Comparison of ENCODE assay signal across 1 cellular context in the genomic region with DNA sequence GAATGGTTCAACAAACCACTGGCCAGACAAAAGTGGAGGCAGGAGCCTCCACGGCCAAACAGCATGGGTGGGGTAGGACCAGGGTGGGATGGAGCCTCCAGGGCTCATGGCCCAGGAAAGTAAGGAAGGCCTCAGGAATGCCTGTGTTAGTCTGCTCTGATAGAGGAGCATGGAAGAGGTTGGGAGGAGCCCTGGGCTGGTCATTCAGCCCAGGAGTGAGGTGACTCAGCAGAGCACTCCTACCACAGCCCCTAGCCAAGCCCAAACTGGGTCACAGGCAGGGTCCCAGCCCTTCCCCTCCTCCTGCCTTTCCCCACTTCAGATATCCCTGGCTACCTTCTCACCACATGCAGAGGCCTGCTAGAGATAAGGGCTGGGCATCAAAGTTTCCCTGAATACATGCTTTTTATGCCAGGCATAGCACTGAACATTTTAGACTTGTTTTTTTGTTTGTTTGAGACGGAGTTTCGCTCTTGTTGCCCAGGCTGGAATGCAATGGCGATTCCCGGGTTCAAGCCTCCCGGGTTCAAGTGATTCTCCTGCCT.
TF ChIP-seq lines count a peak whose summit lies in the region.

No MANE protein-coding gene starts in this region.

TF ChIP-seq in K562, 482 proteins besides CTCF, POLR2A, EP300 and RAD21 (continued from another document):
- TF ChIP-seq NFE2 (IDR thresholded peaks at IDR 0.05; ENCODE audit: low read depth) (peak; percentile 95), ETV5 (CRISPR knock-in tag; IDR thresholded peaks at IDR 0.05; ENCODE audit: low read depth) (0 out of 2 replicates have a peak, but pooled peaks have one; percentile 22), SMARCE1 (IDR thresholded peaks at IDR 0.05) (peak; percentile 72), HDAC1 (IDR thresholded peaks at IDR 0.05) (peak in 1 of 2 experiments; percentile 48; a peak in 1 of 4 replicates), MAFK (IDR thresholded peaks at IDR 0.05; ENCODE audit: low read length) (peak; percentile 84), MTA3 (IDR thresholded peaks at IDR 0.05; ENCODE audit: borderline replicate concordance) (peak; percentile 58; the same call in 1 of the 2 replicates), PYGO2 (tag; IDR thresholded peaks at IDR 0.05) (no peak), C11orf30 (IDR thresholded peaks at IDR 0.05; ENCODE audit: low read depth) (peak; percentile 92), PML (IDR thresholded peaks at IDR 0.05; ENCODE audit: low read length) (no peak), JUN (IDR thresholded peaks at IDR 0.05; ENCODE audit: borderline replicate concordance, low read depth, low read length) (peak; percentile 55; the same call in 1 of the 2 replicates), JUN (CRISPR knock-in tag; IDR thresholded peaks at IDR 0.05; ENCODE audit: borderline replicate concordance) (no peak), CBX2 (IDR thresholded peaks at IDR 0.05; ENCODE audit: insufficient read depth, low read length, poor library complexity, severe bottlenecking) (no peak), SIN3A (IDR thresholded peaks at IDR 0.05; ENCODE audit: borderline replicate concordance in 2 of 2, control insufficient read depth in 1 of 2, low read depth in 2 of 2, low read length in 2 of 2) (0 out of 4 replicates have a peak, but pooled peaks of 1 of the 2 experiments have one; percentile 9), NR3C1 (CRISPR knock-in tag; IDR thresholded peaks at IDR 0.05) (no peak), CTBP1 (IDR thresholded peaks at IDR 0.05; ENCODE audit: borderline replicate concordance) (peak; percentile 33; the same call in 1 of the 2 replicates), ZZZ3 (IDR thresholded peaks at IDR 0.05) (no peak), ZNF24 (IDR thresholded peaks at IDR 0.05) (no peak), DPF2 (IDR thresholded peaks at IDR 0.05) (peak; percentile 78), MAFF (IDR thresholded peaks at IDR 0.05; ENCODE audit: low read length) (peak; percentile 71), JUND (IDR thresholded peaks at IDR 0.05; ENCODE audit: borderline replicate concordance, low read depth, low read length) (peak; percentile 87), JUND (tag; IDR thresholded peaks at IDR 0.05; ENCODE audit: borderline replicate concordance, low read depth, low read length) (peak; percentile 70; the same call in 2 of the 3 replicates), FOSL1 (tag; conservative IDR thresholded peaks at IDR 0.05) (peak; percentile 73), ZNF263 (CRISPR knock-in tag; IDR thresholded peaks at IDR 0.05; ENCODE audit: borderline replicate concordance) (peak; percentile 92), KLF10 (CRISPR knock-in tag; IDR thresholded peaks at IDR 0.05) (no peak), ZNF316 (IDR thresholded peaks at IDR 0.05) (peak; percentile 88), TAL1 (IDR thresholded peaks at IDR 0.05) (0 out of 2 replicates have a peak, but pooled peaks have one; percentile 17), LCOR (CRISPR knock-in tag; IDR thresholded peaks at IDR 0.05) (no peak), ARID2 (IDR thresholded peaks at IDR 0.05) (0 out of 2 replicates have a peak, but pooled peaks have one; percentile 21), GATAD2A (IDR thresholded peaks at IDR 0.05) (0 out of 2 replicates have a peak, but pooled peaks have one; percentile 49), RB1 (IDR thresholded peaks at IDR 0.05; ENCODE audit: low read depth) (no peak), POLR2G (IDR thresholded peaks at IDR 0.05; ENCODE audit: low read depth, low read length) (no peak), CXXC5 (CRISPR knock-in tag; IDR thresholded peaks at IDR 0.05) (0 out of 2 replicates have a peak, but pooled peaks have one; percentile 13), ZNF354B (CRISPR knock-in tag; IDR thresholded peaks at IDR 0.05) (no peak)
- TF ChIP-seq, protein P1, sequence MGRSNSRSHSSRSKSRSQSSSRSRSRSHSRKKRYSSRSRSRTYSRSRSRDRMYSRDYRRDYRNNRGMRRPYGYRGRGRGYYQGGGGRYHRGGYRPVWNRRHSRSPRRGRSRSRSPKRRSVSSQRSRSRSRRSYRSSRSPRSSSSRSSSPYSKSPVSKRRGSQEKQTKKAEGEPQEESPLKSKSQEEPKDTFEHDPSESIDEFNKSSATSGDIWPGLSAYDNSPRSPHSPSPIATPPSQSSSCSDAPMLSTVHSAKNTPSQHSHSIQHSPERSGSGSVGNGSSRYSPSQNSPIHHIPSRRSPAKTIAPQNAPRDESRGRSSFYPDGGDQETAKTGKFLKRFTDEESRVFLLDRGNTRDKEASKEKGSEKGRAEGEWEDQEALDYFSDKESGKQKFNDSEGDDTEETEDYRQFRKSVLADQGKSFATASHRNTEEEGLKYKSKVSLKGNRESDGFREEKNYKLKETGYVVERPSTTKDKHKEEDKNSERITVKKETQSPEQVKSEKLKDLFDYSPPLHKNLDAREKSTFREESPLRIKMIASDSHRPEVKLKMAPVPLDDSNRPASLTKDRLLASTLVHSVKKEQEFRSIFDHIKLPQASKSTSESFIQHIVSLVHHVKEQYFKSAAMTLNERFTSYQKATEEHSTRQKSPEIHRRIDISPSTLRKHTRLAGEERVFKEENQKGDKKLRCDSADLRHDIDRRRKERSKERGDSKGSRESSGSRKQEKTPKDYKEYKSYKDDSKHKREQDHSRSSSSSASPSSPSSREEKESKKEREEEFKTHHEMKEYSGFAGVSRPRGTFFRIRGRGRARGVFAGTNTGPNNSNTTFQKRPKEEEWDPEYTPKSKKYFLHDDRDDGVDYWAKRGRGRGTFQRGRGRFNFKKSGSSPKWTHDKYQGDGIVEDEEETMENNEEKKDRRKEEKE (IDR thresholded peaks at IDR 0.05; ENCODE audit: borderline replicate concordance in 1 of 2, control insufficient read depth in 1 of 2, low read depth in 2 of 2, low read length in 1 of 2) = no peak
- TF ChIP-seq, protein P2, sequence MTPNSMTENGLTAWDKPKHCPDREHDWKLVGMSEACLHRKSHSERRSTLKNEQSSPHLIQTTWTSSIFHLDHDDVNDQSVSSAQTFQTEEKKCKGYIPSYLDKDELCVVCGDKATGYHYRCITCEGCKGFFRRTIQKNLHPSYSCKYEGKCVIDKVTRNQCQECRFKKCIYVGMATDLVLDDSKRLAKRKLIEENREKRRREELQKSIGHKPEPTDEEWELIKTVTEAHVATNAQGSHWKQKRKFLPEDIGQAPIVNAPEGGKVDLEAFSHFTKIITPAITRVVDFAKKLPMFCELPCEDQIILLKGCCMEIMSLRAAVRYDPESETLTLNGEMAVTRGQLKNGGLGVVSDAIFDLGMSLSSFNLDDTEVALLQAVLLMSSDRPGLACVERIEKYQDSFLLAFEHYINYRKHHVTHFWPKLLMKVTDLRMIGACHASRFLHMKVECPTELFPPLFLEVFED (CRISPR knock-in tag; conservative IDR thresholded peaks at IDR 0.05) = 0 out of 2 replicates have a peak, but pooled peaks have one; percentile 52
- TF ChIP-seq, protein P3, sequence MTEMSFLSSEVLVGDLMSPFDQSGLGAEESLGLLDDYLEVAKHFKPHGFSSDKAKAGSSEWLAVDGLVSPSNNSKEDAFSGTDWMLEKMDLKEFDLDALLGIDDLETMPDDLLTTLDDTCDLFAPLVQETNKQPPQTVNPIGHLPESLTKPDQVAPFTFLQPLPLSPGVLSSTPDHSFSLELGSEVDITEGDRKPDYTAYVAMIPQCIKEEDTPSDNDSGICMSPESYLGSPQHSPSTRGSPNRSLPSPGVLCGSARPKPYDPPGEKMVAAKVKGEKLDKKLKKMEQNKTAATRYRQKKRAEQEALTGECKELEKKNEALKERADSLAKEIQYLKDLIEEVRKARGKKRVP (CRISPR knock-in tag; IDR thresholded peaks at IDR 0.05) = peak; percentile 37; the same call in 1 of the 2 replicates
- TF ChIP-seq, protein P4, sequence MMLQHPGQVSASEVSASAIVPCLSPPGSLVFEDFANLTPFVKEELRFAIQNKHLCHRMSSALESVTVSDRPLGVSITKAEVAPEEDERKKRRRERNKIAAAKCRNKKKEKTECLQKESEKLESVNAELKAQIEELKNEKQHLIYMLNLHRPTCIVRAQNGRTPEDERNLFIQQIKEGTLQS (IDR thresholded peaks at IDR 0.05) = peak; percentile 60; the same call in 1 of the 2 replicates
- TF ChIP-seq, protein P4 (CRISPR knock-in tag; conservative IDR thresholded peaks at IDR 0.05) = no peak
- TF ChIP-seq, protein P5, sequence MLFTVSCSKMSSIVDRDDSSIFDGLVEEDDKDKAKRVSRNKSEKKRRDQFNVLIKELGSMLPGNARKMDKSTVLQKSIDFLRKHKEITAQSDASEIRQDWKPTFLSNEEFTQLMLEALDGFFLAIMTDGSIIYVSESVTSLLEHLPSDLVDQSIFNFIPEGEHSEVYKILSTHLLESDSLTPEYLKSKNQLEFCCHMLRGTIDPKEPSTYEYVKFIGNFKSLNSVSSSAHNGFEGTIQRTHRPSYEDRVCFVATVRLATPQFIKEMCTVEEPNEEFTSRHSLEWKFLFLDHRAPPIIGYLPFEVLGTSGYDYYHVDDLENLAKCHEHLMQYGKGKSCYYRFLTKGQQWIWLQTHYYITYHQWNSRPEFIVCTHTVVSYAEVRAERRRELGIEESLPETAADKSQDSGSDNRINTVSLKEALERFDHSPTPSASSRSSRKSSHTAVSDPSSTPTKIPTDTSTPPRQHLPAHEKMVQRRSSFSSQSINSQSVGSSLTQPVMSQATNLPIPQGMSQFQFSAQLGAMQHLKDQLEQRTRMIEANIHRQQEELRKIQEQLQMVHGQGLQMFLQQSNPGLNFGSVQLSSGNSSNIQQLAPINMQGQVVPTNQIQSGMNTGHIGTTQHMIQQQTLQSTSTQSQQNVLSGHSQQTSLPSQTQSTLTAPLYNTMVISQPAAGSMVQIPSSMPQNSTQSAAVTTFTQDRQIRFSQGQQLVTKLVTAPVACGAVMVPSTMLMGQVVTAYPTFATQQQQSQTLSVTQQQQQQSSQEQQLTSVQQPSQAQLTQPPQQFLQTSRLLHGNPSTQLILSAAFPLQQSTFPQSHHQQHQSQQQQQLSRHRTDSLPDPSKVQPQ (CRISPR knock-in tag; IDR thresholded peaks at IDR 0.05; ENCODE audit: borderline replicate concordance) = no peak
- TF ChIP-seq, protein P6, sequence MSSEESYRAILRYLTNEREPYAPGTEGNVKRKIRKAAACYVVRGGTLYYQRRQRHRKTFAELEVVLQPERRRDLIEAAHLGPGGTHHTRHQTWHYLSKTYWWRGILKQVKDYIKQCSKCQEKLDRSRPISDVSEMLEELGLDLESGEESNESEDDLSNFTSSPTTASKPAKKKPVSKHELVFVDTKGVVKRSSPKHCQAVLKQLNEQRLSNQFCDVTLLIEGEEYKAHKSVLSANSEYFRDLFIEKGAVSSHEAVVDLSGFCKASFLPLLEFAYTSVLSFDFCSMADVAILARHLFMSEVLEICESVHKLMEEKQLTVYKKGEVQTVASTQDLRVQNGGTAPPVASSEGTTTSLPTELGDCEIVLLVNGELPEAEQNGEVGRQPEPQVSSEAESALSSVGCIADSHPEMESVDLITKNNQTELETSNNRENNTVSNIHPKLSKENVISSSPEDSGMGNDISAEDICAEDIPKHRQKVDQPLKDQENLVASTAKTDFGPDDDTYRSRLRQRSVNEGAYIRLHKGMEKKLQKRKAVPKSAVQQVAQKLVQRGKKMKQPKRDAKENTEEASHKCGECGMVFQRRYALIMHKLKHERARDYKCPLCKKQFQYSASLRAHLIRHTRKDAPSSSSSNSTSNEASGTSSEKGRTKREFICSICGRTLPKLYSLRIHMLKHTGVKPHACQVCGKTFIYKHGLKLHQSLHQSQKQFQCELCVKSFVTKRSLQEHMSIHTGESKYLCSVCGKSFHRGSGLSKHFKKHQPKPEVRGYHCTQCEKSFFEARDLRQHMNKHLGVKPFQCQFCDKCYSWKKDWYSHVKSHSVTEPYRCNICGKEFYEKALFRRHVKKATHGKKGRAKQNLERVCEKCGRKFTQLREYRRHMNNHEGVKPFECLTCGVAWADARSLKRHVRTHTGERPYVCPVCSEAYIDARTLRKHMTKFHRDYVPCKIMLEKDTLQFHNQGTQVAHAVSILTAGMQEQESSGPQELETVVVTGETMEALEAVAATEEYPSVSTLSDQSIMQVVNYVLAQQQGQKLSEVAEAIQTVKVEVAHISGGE (CRISPR knock-in tag; IDR thresholded peaks at IDR 0.05) = no peak
